8 cellular contexts compared by ENCODE assay signal in genomic region chr5:52799358-52799982, GRCh38. TPM values are rescaled to one million over a fixed set of nuclear protein-coding genes. Genes with fewer than 3 reads are reported as not detected.
DNase-seq lines count a peak whose midpoint lies in the region; ATAC-seq, FAIRE-seq and TF ChIP-seq lines count a peak whose summit lies in the region.

No MANE protein-coding gene starts in this region.

- TSS peak; percentile 81 for BruUV-seq in Caco-2 (replicated peaks; lab: Mats Ljungman, UMichigan)

- H3K36me3 Mint-ChIP-seq in Caco-2 (ENCODE audit: insufficient read depth, unreplicated experiment): peaks cover 30% of the 10 kb centered on the region

- H3K9me3 ChIP-seq in Caco-2 (no peaks in the 10 kb centered on the region), neural cell (ENCODE audit: low read length) (no peaks in the 10 kb centered on the region)

- H2AFZ ChIP-seq in neural cell (ENCODE audit: low read depth, low read length): peak overlapping the region; percentile 57

- peak overlapping the region; percentile 50 for H3K27ac Mint-ChIP-seq in Caco-2 (ENCODE audit: unreplicated experiment)

- POLR2A ChIA-PET in Caco-2 (lab: Charles Lee): interaction anchor here (0.6 to 2.0 kb wide), 8 partner anchors 8 to 984 kb away, joined by 3 to 19 read pairs (median 5); partner anchors contain the start of genes ITGA1 and PELO

- H3K27me3 ChIP-seq in Caco-2 (replicated peaks; ENCODE audit: control insufficient read depth, insufficient read depth, low read length) (no peaks in the 10 kb centered on the region), neural cell (ENCODE audit: insufficient read depth, low read depth, low read length) (no peaks in the 10 kb centered on the region)

- H3K4me3 ChIP-seq in Caco-2 (ENCODE audit: low read depth, low read length) (peak overlapping the region; percentile 76), fibroblast of pulmonary artery (replicated peaks; ENCODE audit: low read depth, low read length) (peak overlapping the region; percentile 76), neural cell (ENCODE audit: low read length) (peak overlapping the region; percentile 88)

- intact Hi-C loops in Caco-2 (cut with micrococcal nuclease; ENCODE audit: unreplicated experiment): no loop called here

- H3K36me3 ChIP-seq in Caco-2 (ENCODE audit: control insufficient read depth, insufficient read depth, low read length) (no peaks in the 10 kb centered on the region), neural cell (ENCODE audit: insufficient read depth, low read length) (peaks cover 4% of the 10 kb centered on the region)

- no peaks in the 10 kb centered on the region for H3F3A ChIP-seq in neural cell (ENCODE audit: insufficient read depth, low read length, poor library complexity, severe bottlenecking)

- TF ChIP-seq RAD21 in neural cell (conservative IDR thresholded peaks at IDR 0.05): no peak

- TF ChIP-seq CTCF in Caco-2 (IDR thresholded peaks at IDR 0.05; ENCODE audit: insufficient read depth in 1 of 2, low read depth in 1 of 2, low read length in 1 of 2, severe bottlenecking in 1 of 2, unreplicated experiment in 1 of 2): no peak
- no peak for TF ChIP-seq CTCF in VCaP (conservative IDR thresholded peaks at IDR 0.05)
- no peak for TF ChIP-seq CTCF in fibroblast of pulmonary artery (IDR thresholded peaks at IDR 0.05; ENCODE audit: low read length, missing control alignments)
- no peak for TF ChIP-seq CTCF in neural cell (IDR thresholded peaks at IDR 0.05; ENCODE audit: poor library complexity, severe bottlenecking)
- TF ChIP-seq CTCF in D721Med (IDR thresholded peaks at IDR 0.05; ENCODE audit: insufficient read depth, missing control alignments): no peak

- CTCF ChIA-PET in Caco-2 (lab: Charles Lee): interaction anchor here (0.6 to 2.1 kb wide), 5 partner anchors 10 to 191 kb away, joined by 3 to 23 read pairs (median 9); partner anchors contain the start of genes ITGA1 and PELO

- no peaks in the 10 kb centered on the region for H3K9me2 ChIP-seq in neural cell (ENCODE audit: insufficient read depth, low read length)

- peak; percentile 28 for ATAC-seq in GM19397 (IDR thresholded peaks at IDR 0.05; ENCODE audit: unreplicated experiment)
- ATAC-seq in HG03432 (IDR thresholded peaks at IDR 0.05; ENCODE audit: unreplicated experiment): peak; percentile 31

- peaks cover 29% of the 10 kb centered on the region for H3K79me2 ChIP-seq in neural cell (replicated peaks; ENCODE audit: insufficient read depth, low read length)

- H3K4me2 ChIP-seq in neural cell (ENCODE audit: low read length): peak overlapping the region; percentile 86

- FAIRE-seq in D721Med (lab: Jason Lieb, UNC): no peak

- no peaks in the 10 kb centered on the region for H4K20me1 ChIP-seq in neural cell (ENCODE audit: insufficient read depth)

- H3K27ac ChIP-seq in VCaP (peak overlapping the region; percentile 85), neural cell (ENCODE audit: low read length) (no peak overlapping the region)

- peak; percentile 66 to 77 for DNase-seq in Caco-2
- DNase-seq in fibroblast of pulmonary artery (ENCODE audit: low read depth): peak; percentile 90
- no peak for DNase-seq in D721Med (ENCODE audit: insufficient read length, low spot score)
- DNase-seq in NCI-H1048 (lab: John Stamatoyannopoulos, UW): no peak

- no peaks in the 10 kb centered on the region for H3K9me3 Mint-ChIP-seq in Caco-2 (ENCODE audit: unreplicated experiment)

- TF ChIP-seq EP300 in neural cell (conservative IDR thresholded peaks at IDR 0.05; ENCODE audit: poor library complexity, severe bottlenecking): no peak

- peaks cover 33% of the 10 kb centered on the region for H3K4me1 Mint-ChIP-seq in Caco-2 (ENCODE audit: low read depth, unreplicated experiment)

- H3K9ac ChIP-seq in neural cell (ENCODE audit: low read length): peak overlapping the region; percentile 79

- H3K4me3 Mint-ChIP-seq in Caco-2 (ENCODE audit: unreplicated experiment): peak overlapping the region; percentile 92

- peaks cover 50% of the 10 kb centered on the region for H3K4me1 ChIP-seq in Caco-2

- H3K27me3 Mint-ChIP-seq in Caco-2 (ENCODE audit: insufficient read depth, unreplicated experiment): no peaks in the 10 kb centered on the region

TF ChIP-seq in neural cell, 6 proteins besides CTCF, POLR2A, EP300 and RAD21:
- TF ChIP-seq TAF1 (IDR thresholded peaks at IDR 0.05; ENCODE audit: low read depth): no peak
- no peak for TF ChIP-seq POLR2AphosphoS5 (IDR thresholded peaks at IDR 0.05)

RNA-seq across cellular contexts. Expression of gene ITGA1, which starts 11.8 kb away (rescaled TPM):
- total RNA-seq in Caco-2 (2022): 26.4 and 27.4 TPM in 2 replicates
- 0.10 and 0.15 TPM in 2 replicates for polyA plus RNA-seq in neural cell
- polyA minus RNA-seq in neural cell: 0.23 and 0.24 TPM in 2 replicates

RNA-seq across cellular contexts. Expression of gene PELO, which starts 11.8 kb away (rescaled TPM):
- 25.9 and 26.7 TPM in 2 replicates for total RNA-seq in Caco-2 (2022)
- polyA plus RNA-seq in neural cell: 10.5 and 14.7 TPM in 2 replicates
- 24.1 and 25.7 TPM in 2 replicates for polyA minus RNA-seq in neural cell

Comparison
In these comparisons a context has a peak if more than half of its experiments do, and no peak if none do; other contexts are left out.
1. DNase-seq: peak in Caco-2 (2 of 2) and fibroblast of pulmonary artery (single experiment); none in D721Med (single experiment) and NCI-H1048 (single experiment).
2. Peak in every context shown above with its lines, with median percentiles within 50 percentile points of each other: H3K4me3 ChIP-seq.